8 cellular contexts compared by ENCODE assay signal in the genomic region with DNA sequence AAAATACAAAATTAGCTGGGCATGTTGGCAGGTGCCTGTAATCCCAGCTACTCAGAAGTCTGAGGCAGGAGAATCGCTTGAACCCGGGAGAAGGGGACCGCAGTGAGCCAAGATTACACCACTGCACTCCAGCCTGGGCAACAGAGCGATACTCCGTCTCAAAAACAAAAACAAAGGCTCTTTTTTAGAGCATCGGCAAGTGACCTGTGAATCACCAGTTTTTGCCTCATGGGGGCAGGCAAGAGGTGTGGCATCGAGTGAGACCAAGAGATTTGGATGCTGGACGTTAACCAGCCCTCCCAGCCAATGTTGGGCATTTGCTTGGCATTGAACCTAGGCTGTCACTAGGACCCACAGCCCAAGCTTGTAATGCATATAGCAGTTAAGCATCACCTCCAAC. TPM values are rescaled to one million over a fixed set of nuclear protein-coding genes. Genes with fewer than 3 reads are reported as not detected.
DNase-seq lines count a peak whose midpoint lies in the region; ATAC-seq and TF ChIP-seq lines count a peak whose summit lies in the region.

No MANE protein-coding gene starts in this region.

- no peaks in the 10 kb centered on the region for H3K9me3 Mint-ChIP-seq in type B pancreatic cell
- H3K9me3 Mint-ChIP-seq in activated naive CD8-positive, alpha-beta T cell treated with anti-CD3 and anti-CD28 coated beads, Interleukin-2, amount 50 U/mL, for 24 hours: no peaks in the 10 kb centered on the region

- H3K27me3 Mint-ChIP-seq in type B pancreatic cell: no peaks in the 10 kb centered on the region
- no peaks in the 10 kb centered on the region for H3K27me3 Mint-ChIP-seq in activated naive CD8-positive, alpha-beta T cell treated with anti-CD3 and anti-CD28 coated beads, Interleukin-2, amount 50 U/mL, for 24 hours

- TF ChIP-seq CTCF in type B pancreatic cell (conservative IDR thresholded peaks at IDR 0.05): peak; percentile 73

- DNase-seq in COLO668 (lab: John Stamatoyannopoulos, UW; ENCODE audit: unreplicated experiment) (peak; percentile 51), HuH-7.5 (ENCODE audit: low spot score) (peak; percentile 38), amniotic epithelial cell (ENCODE audit: low read depth) (peak; percentile 25), iPS-NIHi7 (ENCODE audit: extremely low spot score) (peak; percentile 79), type B pancreatic cell (ENCODE audit: extremely low spot score, unreplicated experiment) (no peak)
- DNase-seq in NK-92 treated with Interleukin-12 subunit alpha and Interleukin-12 subunit beta, amount 100 ng/mL, for 24 hours (lab: John Stamatoyannopoulos, UW): no peak
- no peak for DNase-seq in activated naive CD8-positive, alpha-beta T cell treated with anti-CD3 and anti-CD28 coated beads, Interleukin-2, amount 50 U/mL, for 24 hours

- ATAC-seq in GM19351 (IDR thresholded peaks at IDR 0.05; ENCODE audit: unreplicated experiment): no peak
- ATAC-seq in activated naive CD8-positive, alpha-beta T cell treated with anti-CD3 and anti-CD28 coated beads, Interleukin-2, amount 50 U/mL, for 24 hours: no peak

- no peaks in the 10 kb centered on the region for H3K4me1 Mint-ChIP-seq in type B pancreatic cell (ENCODE audit: unreplicated experiment)
- H3K4me1 Mint-ChIP-seq in activated naive CD8-positive, alpha-beta T cell treated with anti-CD3 and anti-CD28 coated beads, Interleukin-2, amount 50 U/mL, for 24 hours: no peaks in the 10 kb centered on the region

- no peak overlapping the region for H3K4me3 Mint-ChIP-seq in type B pancreatic cell
- no peak overlapping the region for H3K4me3 Mint-ChIP-seq in activated naive CD8-positive, alpha-beta T cell treated with anti-CD3 and anti-CD28 coated beads, Interleukin-2, amount 50 U/mL, for 24 hours

- H3K27ac Mint-ChIP-seq in type B pancreatic cell: no peak overlapping the region
- no peak overlapping the region for H3K27ac Mint-ChIP-seq in activated naive CD8-positive, alpha-beta T cell treated with anti-CD3 and anti-CD28 coated beads, Interleukin-2, amount 50 U/mL, for 24 hours

- H3K36me3 Mint-ChIP-seq in type B pancreatic cell: peaks cover 4% of the 10 kb centered on the region
- H3K36me3 Mint-ChIP-seq in activated naive CD8-positive, alpha-beta T cell treated with anti-CD3 and anti-CD28 coated beads, Interleukin-2, amount 50 U/mL, for 24 hours (ENCODE audit: low read depth): no peaks in the 10 kb centered on the region

RNA-seq across cellular contexts. Expression of a gene that starts 14.6 kb away (rescaled TPM):
- 48.4 and 58.3 TPM in 2 replicates for total RNA-seq in type B pancreatic cell (ENCODE audit: low replicate concordance)

RNA-seq across cellular contexts. Expression of a gene that starts 27.6 kb away (rescaled TPM):
- 7.6 and 19.5 TPM in 2 replicates for total RNA-seq in type B pancreatic cell (ENCODE audit: low replicate concordance)

Comparison
In these comparisons a context has a peak if more than half of its experiments do, and no peak if none do; other contexts are left out.
1. DNase-seq: peak in COLO668 (single experiment), HuH-7.5 (single experiment), amniotic epithelial cell (single experiment) and iPS-NIHi7 (single experiment); none in type B pancreatic cell (single experiment), NK-92 treated with Interleukin-12 subunit alpha and Interleukin-12 subunit beta, amount 100 ng/mL, for 24 hours (single experiment) and activated naive CD8-positive, alpha-beta T cell treated with anti-CD3 and anti-CD28 coated beads, Interleukin-2, amount 50 U/mL, for 24 hours (single experiment).